25 cellular contexts compared by ENCODE assay signal in genomic region chr12:118220697-118221096, GRCh38.
DNase-seq lines count a peak whose midpoint lies in the region; ATAC-seq, FAIRE-seq and TF ChIP-seq lines count a peak whose summit lies in the region.
"Had no signal": no experiment of that assay in that cellular context is flagged by ENCODE, and none has a peak within 500 bp of the region (broad histone marks: within the 10 kb centered on the region; RNA-seq: fewer than 3 reads in every experiment).

No MANE protein-coding gene starts in this region.

- no peak for ATAC-seq in CD8-positive, alpha-beta T cell
- no peak for ATAC-seq in HG02938 (IDR thresholded peaks at IDR 0.05; ENCODE audit: unreplicated experiment)
- ATAC-seq: mucosa of descending colon, SK-N-SH treated with all-trans-retinoic acid at 6 μM for 48 hours had no signal

- intact Hi-C loops in CD8-positive, alpha-beta T cell (cut with DNase I, micrococcal nuclease): no loop called here

- peaks cover 42% of the 10 kb centered on the region for H3K36me3 Mint-ChIP-seq in CD8-positive, alpha-beta T cell

- no peaks in the 10 kb centered on the region for H3K4me1 Mint-ChIP-seq in CD8-positive, alpha-beta T cell (ENCODE audit: low read depth)

- H3K4me3 ChIP-seq in AG04450 (ENCODE audit: low read depth, low read length) (no peak overlapping the region), fibroblast of mammary gland (ENCODE audit: control insufficient read depth, low read depth, low read length) (no peak overlapping the region)
- no peak overlapping the region for H3K4me3 ChIP-seq in CD8-positive, alpha-beta T cell (ENCODE audit: low read depth, low read length)
- H3K4me3 ChIP-seq: cardiac muscle cell, GM23248, mucosa of descending colon, thoracic aorta had no signal

- H3K9me3 ChIP-seq in AG04450 (ENCODE audit: control insufficient read depth, insufficient read depth, low read length): no peaks in the 10 kb centered on the region
- H3K9me3 ChIP-seq in CD8-positive, alpha-beta T cell (ENCODE audit: low read length): no peaks in the 10 kb centered on the region
- H3K9me3 ChIP-seq: mucosa of descending colon, thoracic aorta had no signal

- no peaks in the 10 kb centered on the region for H3K4me1 ChIP-seq in CD8-positive, alpha-beta T cell (ENCODE audit: insufficient read depth, low read length)

- no peaks in the 10 kb centered on the region for H3K27me3 Mint-ChIP-seq in CD8-positive, alpha-beta T cell (ENCODE audit: low read depth)

- no peak for FAIRE-seq in D721Med (lab: Jason Lieb, UNC)
- FAIRE-seq: islet of Langerhans had no signal

- DNase-seq in AG04450 (ENCODE audit: low read depth, low spot score) (peak; percentile 3), RKO (ENCODE audit: low spot score) (peak; percentile 24), fibroblast of mammary gland (ENCODE audit: low read depth) (peak; percentile 31), D721Med (ENCODE audit: insufficient read length, low spot score) (no peak), GM03348 (ENCODE audit: low spot score) (no peak), hepatic stellate cell (ENCODE audit: low spot score) (no peak)
- DNase-seq in CD8-positive, alpha-beta T cell: no peak
- DNase-seq: activated naive CD4-positive, alpha-beta T cell; activated T-cell treated with anti-CD3 and anti-CD28 coated beads, Interleukin-2, amount 50 U/mL, for 1 hour; amniotic stem cell; dermis blood vessel endothelial cell; DMS79; foreskin melanocyte; GM23248; hippocampal formation; mucosa of descending colon; NCI-H1436 treated with DMSO at 0.1 percent for 48 hours; NCI-H69; T1000 had no signal

- TF ChIP-seq CTCF in AG04450 (IDR thresholded peaks at IDR 0.05; ENCODE audit: low read depth, low read length) (no peak), fibroblast of mammary gland (conservative IDR thresholded peaks at IDR 0.05; ENCODE audit: control insufficient read depth, insufficient read depth, low read depth, low read length) (no peak), D721Med (IDR thresholded peaks at IDR 0.05; ENCODE audit: insufficient read depth, missing control alignments) (no peak)
- TF ChIP-seq CTCF in CD8-positive, alpha-beta T cell (IDR thresholded peaks at IDR 0.05): no peak

- H3K9me3 Mint-ChIP-seq in CD8-positive, alpha-beta T cell: no peaks in the 10 kb centered on the region

- no peaks in the 10 kb centered on the region for H3K36me3 ChIP-seq in CD8-positive, alpha-beta T cell (ENCODE audit: insufficient read depth, low read length)
- H3K36me3 ChIP-seq: cardiac muscle cell, thoracic aorta had no signal

- H3K27me3 ChIP-seq in AG04450 (ENCODE audit: control insufficient read depth, insufficient read depth, low read length): no peaks in the 10 kb centered on the region
- no peaks in the 10 kb centered on the region for H3K27me3 ChIP-seq in CD8-positive, alpha-beta T cell (ENCODE audit: insufficient read depth, low read length)
- H3K27me3 ChIP-seq: cardiac muscle cell had no signal

- CTCF ChIA-PET in AG04450 (lab: Charles Lee): interaction anchor here (0.6 to 2.4 kb wide), 4 partner anchors 39 to 157 kb away, joined by 3 to 9 read pairs (median 6); partner anchors contain the start of gene SUDS3
- CTCF ChIA-PET in CD8-positive, alpha-beta T cell (lab: Charles Lee): no interaction called here

- peak overlapping the region; percentile 37 for H3K27ac Mint-ChIP-seq in CD8-positive, alpha-beta T cell

- no peak overlapping the region for H3K27ac ChIP-seq in AG04450 (ENCODE audit: low read depth, low read length)
- H3K27ac ChIP-seq in CD8-positive, alpha-beta T cell (ENCODE audit: low read depth, low read length): no peak overlapping the region
- H3K27ac ChIP-seq: cardiac muscle cell, GM23248, HL-60, thoracic aorta had no signal

- no peak overlapping the region for H3K4me3 Mint-ChIP-seq in CD8-positive, alpha-beta T cell

- POLR2A ChIA-PET in AG04450 (lab: Yijun Ruan, JAX): no interaction called here
- POLR2A ChIA-PET in CD8-positive, alpha-beta T cell (lab: Charles Lee): interaction anchor here (0.6 kb wide), 1 partner anchor 10 kb away, joined by 6 read pairs; no protein-coding TSS in a partner anchor

Comparison
In these comparisons a context has a peak if more than half of its experiments do, and no peak if none do; other contexts are left out.
1. DNase-seq: peak in AG04450 (single experiment), RKO (single experiment) and fibroblast of mammary gland (single experiment); none in CD8-positive, alpha-beta T cell (0 of 7), D721Med (single experiment), GM03348 (single experiment) and hepatic stellate cell (single experiment).